In genomic region chr5:13866792-13867191, GRCh38 we compare ENCODE assay signal across 9 cellular contexts.
A peak's percentile ranks its signal among the peaks of the same experiment; 100 is the strongest.
DNase-seq lines count a peak whose midpoint lies in the region; TF ChIP-seq lines count a peak whose summit lies in the region.
"Had no signal": no experiment of that assay in that cellular context is flagged by ENCODE, and none has a peak within 500 bp of the region (broad histone marks: within the 10 kb centered on the region; RNA-seq: fewer than 3 reads in every experiment).

No MANE protein-coding gene starts in this region.

- no peak for TF ChIP-seq EP300 in transverse colon (IDR thresholded peaks at IDR 0.05; ENCODE audit: low read depth)

- H3K36me3 ChIP-seq in transverse colon: no peaks in the 10 kb centered on the region

- in situ Hi-C loops in transverse colon (cut with MboI; ENCODE audit: low pct_ligation_motif_present in 1 of 4, low pct_unique_long_range_greater_than_20kb in 1 of 4, low sequenced_read_pairs in 3 of 4): no loop called here

- POLR2A ChIA-PET in RWPE1 (lab: Yijun Ruan, JAX; ENCODE audit: low non-redundant PET): no interaction called here

- TF ChIP-seq POLR2A in transverse colon (IDR thresholded peaks at IDR 0.05): no peak

- WGBS in transverse colon (ENCODE audit: low coverage in 1 of 2), 2 donors: 21 to 45% methylated on average over 3 to 5 of the region's 5 CpGs

- CTCF ChIA-PET in RWPE1 (lab: Yijun Ruan, JAX): no interaction called here

- DNase-seq in stimulated activated CD4-positive, alpha-beta T cell treated with anti-CD3 and anti-CD28 coated beads, Interleukin-15, amount 100 ng/mL, for 24 hours: peak; percentile 19
- no peak for DNase-seq in stimulated activated CD4-positive, alpha-beta T cell treated with anti-CD3 and anti-CD28 coated beads, Interleukin-4, amount 100 ng/mL, for 4 hours
- DNase-seq in RWPE1 (ENCODE audit: low spot score) (peak; percentile 39), fibroblast of peridontal ligament (ENCODE audit: extremely low read depth) (peak; percentile 17), transverse colon (no peak), NCI-H2196 treated with DMSO at 0.1 percent for 48 hours (lab: John Stamatoyannopoulos, UW; ENCODE audit: unreplicated experiment) (no peak), NCI-H146 (lab: John Stamatoyannopoulos, UW) (no peak)
- no peak for DNase-seq in activated CD4-positive, CD25-positive, alpha-beta regulatory T cell (lab: John Stamatoyannopoulos, UW)
- DNase-seq: stimulated activated CD4-positive, alpha-beta T cell treated with anti-CD3 and anti-CD28 coated beads, Interleukin-1b, Interleukin-23, amount 100 ng/mL, for 48 hours had no signal

- H3K27me3 ChIP-seq in transverse colon: no peaks in the 10 kb centered on the region

- intact Hi-C loops in transverse colon (cut with DNase I; ENCODE audit: low total_unique reads): no loop called here

- H3K4me1 ChIP-seq in transverse colon: no peaks in the 10 kb centered on the region

- TF ChIP-seq CTCF in RWPE1 (conservative IDR thresholded peaks at IDR 0.05; ENCODE audit: low read depth) (no peak), transverse colon (IDR thresholded peaks at IDR 0.05) (no peak)

- H3K27ac ChIP-seq in RWPE1: no peak overlapping the region
- no peak overlapping the region for H3K27ac ChIP-seq in transverse colon

- H3K4me3 ChIP-seq in transverse colon: no peak overlapping the region

- no peaks in the 10 kb centered on the region for H3K9me3 ChIP-seq in transverse colon

Comparison
In these comparisons a context has a peak if more than half of its experiments do, and no peak if none do; other contexts are left out.
1. DNase-seq: peak in stimulated activated CD4-positive, alpha-beta T cell treated with anti-CD3 and anti-CD28 coated beads, Interleukin-15, amount 100 ng/mL, for 24 hours (single experiment), RWPE1 (single experiment) and fibroblast of peridontal ligament (single experiment); none in stimulated activated CD4-positive, alpha-beta T cell treated with anti-CD3 and anti-CD28 coated beads, Interleukin-4, amount 100 ng/mL, for 4 hours (0 of 2), transverse colon (single experiment), activated CD4-positive, CD25-positive, alpha-beta regulatory T cell (0 of 4), NCI-H2196 treated with DMSO at 0.1 percent for 48 hours (single experiment) and NCI-H146 (single experiment).